Comparison of ENCODE assay signal across 15 cellular contexts in genomic region chr13:22285867-22286632, GRCh38.
"Had no signal": no experiment of that assay in that cellular context is flagged by ENCODE, and none has a peak within 500 bp of the region (broad histone marks: within the 10 kb centered on the region; RNA-seq: fewer than 3 reads in every experiment).

No MANE protein-coding gene starts in this region.

- ATAC-seq: activated CD4-positive, alpha-beta T cell treated with anti-CD3 and anti-CD28 coated beads for 36 hours; activated T-cell treated with anti-CD3 and anti-CD28 coated beads, Interleukin-2, amount 50 U/mL, for 4 hours; sciatic nerve had no signal

- H3K27ac Mint-ChIP-seq: activated CD4-positive, alpha-beta memory T cell treated with anti-CD3 and anti-CD28 coated beads, Interleukin-2, amount 10 ng/mL, durations not matched to agents 7 days and 5 days; activated CD4-positive, alpha-beta T cell treated with anti-CD3 and anti-CD28 coated beads for 36 hours had no signal

- H3K9me3 ChIP-seq: ovary, stomach, testis, upper lobe of right lung had no signal

- H3K4me3 Mint-ChIP-seq: activated CD4-positive, alpha-beta memory T cell treated with anti-CD3 and anti-CD28 coated beads, Interleukin-2, amount 10 ng/mL, durations not matched to agents 7 days and 5 days; activated CD4-positive, alpha-beta T cell treated with anti-CD3 and anti-CD28 coated beads for 36 hours; activated T-cell treated with anti-CD3 and anti-CD28 coated beads, Interleukin-2, amount 50 U/mL, for 4 hours; neural crest cell had no signal

- H3K4me3 ChIP-seq: cardiac muscle cell, ovary, stomach, testis, upper lobe of right lung had no signal

- H3K9me3 Mint-ChIP-seq: activated CD4-positive, alpha-beta memory T cell treated with anti-CD3 and anti-CD28 coated beads, Interleukin-2, amount 10 ng/mL, durations not matched to agents 7 days and 5 days; activated T-cell treated with anti-CD3 and anti-CD28 coated beads, Interleukin-2, amount 50 U/mL, for 4 hours; neural crest cell had no signal

- H3K36me3 ChIP-seq: cardiac muscle cell, ovary, stomach, upper lobe of right lung had no signal

- H3K4me1 ChIP-seq: stomach, testis, upper lobe of right lung had no signal

- H3K27me3 ChIP-seq: cardiac muscle cell, ovary, stomach, testis, upper lobe of right lung had no signal

- DNase-seq: activated CD4-positive, alpha-beta memory T cell treated with anti-CD3 and anti-CD28 coated beads, Interleukin-2, amount 10 ng/mL, durations not matched to agents 7 days and 5 days; activated CD4-positive, alpha-beta T cell treated with anti-CD3 and anti-CD28 coated beads for 36 hours; activated effector memory CD4-positive, alpha-beta T cell treated with Interleukin-2 at 50 U/mL for 16 hours; activated naive CD4-positive, alpha-beta T cell treated with anti-CD3 and anti-CD28 coated beads, Interleukin-2, amount 50 U/mL, for 16 hours; activated T-cell treated with anti-CD3 and anti-CD28 coated beads, Interleukin-2, amount 50 U/mL, for 4 hours; foreskin melanocyte; head of caudate nucleus; ovary; stomach; testis; upper lobe of right lung had no signal

- H3K4me1 Mint-ChIP-seq: activated CD4-positive, alpha-beta memory T cell treated with anti-CD3 and anti-CD28 coated beads, Interleukin-2, amount 10 ng/mL, durations not matched to agents 7 days and 5 days; activated CD4-positive, alpha-beta T cell treated with anti-CD3 and anti-CD28 coated beads for 36 hours; neural crest cell had no signal

- H3K27me3 Mint-ChIP-seq: activated CD4-positive, alpha-beta memory T cell treated with anti-CD3 and anti-CD28 coated beads, Interleukin-2, amount 10 ng/mL, durations not matched to agents 7 days and 5 days had no signal

- H3K27ac ChIP-seq: cardiac muscle cell, epithelial cell of prostate, ovary, stomach, testis, upper lobe of right lung had no signal
